ENCODE assay signal across 8 cellular contexts in the genomic region with DNA sequence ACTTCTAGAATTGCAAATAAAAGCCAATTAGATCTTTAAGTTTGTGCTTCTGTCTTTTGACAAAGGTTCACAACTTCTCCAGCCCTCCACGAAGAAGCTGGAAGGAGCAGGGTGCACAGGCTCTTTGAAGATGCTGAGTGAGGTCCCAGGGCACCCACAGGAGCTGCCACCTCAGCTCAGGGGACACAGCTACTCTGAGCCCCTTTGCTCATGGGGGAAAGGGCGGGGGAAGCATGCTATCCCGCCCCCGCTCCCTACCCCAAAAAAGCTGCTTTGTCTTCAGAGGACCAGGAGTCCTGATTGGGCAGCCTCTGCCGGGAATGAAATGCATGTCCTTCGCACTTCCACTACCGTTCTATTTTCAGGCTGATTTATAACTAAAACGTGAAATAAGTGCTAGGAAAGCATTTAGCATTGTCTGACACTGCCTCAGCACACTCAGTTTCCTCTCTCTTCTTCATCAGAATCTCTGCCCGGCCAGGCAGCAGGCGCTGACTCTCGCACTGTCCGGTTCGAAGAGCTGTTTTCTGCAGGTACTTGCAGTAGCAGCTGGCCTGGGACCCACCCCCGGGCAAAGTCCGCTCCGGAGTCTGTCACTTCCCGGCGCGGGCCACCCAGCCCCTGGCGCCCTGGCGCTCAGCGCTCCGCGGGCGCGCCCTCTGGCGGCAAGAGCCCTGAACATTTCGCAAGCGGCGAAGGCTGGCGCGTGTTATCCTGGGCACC. TPM values are rescaled to one million over a fixed set of nuclear protein-coding genes. Genes with fewer than 3 reads are reported as not detected.
DNase-seq lines count a peak whose midpoint lies in the region; ATAC-seq and TF ChIP-seq lines count a peak whose summit lies in the region.

No MANE protein-coding gene starts in this region.

- H2AFZ ChIP-seq in SU-DHL-6 (ENCODE audit: low read depth, low read length, severe bottlenecking), result peak overlapping the region; percentile 68

- WGBS in upper lobe of left lung, 2 donors, result 10 to 11% methylated on average over 21 to 29 of the region's 32 CpGs

- H3K27ac Mint-ChIP-seq in HFFc6, result no peak overlapping the region
- no peak overlapping the region for H3K27ac Mint-ChIP-seq in activated naive CD8-positive, alpha-beta T cell treated with anti-CD3 and anti-CD28 coated beads, Interleukin-2, amount 10 ng/mL, durations not matched to agents 7 days and 5 days

- H3K9me3 ChIP-seq in SU-DHL-6 (ENCODE audit: insufficient read depth, low read length), result no peaks in the 10 kb centered on the region
- H3K9me3 ChIP-seq in upper lobe of left lung, result no peaks in the 10 kb centered on the region

- peak overlapping the region; percentile 19; the same call in 1 of the 2 replicates for H3K9ac ChIP-seq in SU-DHL-6 (ENCODE audit: low read length)

- peak; percentile 97 for ATAC-seq in activated naive CD8-positive, alpha-beta T cell treated with anti-CD3 and anti-CD28 coated beads, Interleukin-2, amount 10 ng/mL, durations not matched to agents 7 days and 5 days (ENCODE audit: low read depth)
- ATAC-seq in upper lobe of left lung (ENCODE audit: low FRiP score in 2 of 2), result peak; percentile 90 to 96

- H3K36me3 Mint-ChIP-seq in HFFc6 (ENCODE audit: low read depth), result no peaks in the 10 kb centered on the region
- H3K36me3 Mint-ChIP-seq in activated naive CD8-positive, alpha-beta T cell treated with anti-CD3 and anti-CD28 coated beads, Interleukin-2, amount 10 ng/mL, durations not matched to agents 7 days and 5 days, result no peaks in the 10 kb centered on the region

- H3K79me2 ChIP-seq in SU-DHL-6 (ENCODE audit: insufficient read depth, low read length), result no peaks in the 10 kb centered on the region

- intact Hi-C loops in cardiac septum (cut with DNase I), result loop anchor here (1.0 to 10.0 kb wide), 2 partner anchors 110 to 515 kb away; no protein-coding TSS in a partner anchor
- intact Hi-C loops in posterior cingulate gyrus (cut with DNase I), result loop anchor here (1.0 kb wide), 1 partner anchor 110 kb away; no protein-coding TSS in a partner anchor

- H3K36me3 ChIP-seq in SU-DHL-6 (ENCODE audit: low read length) (no peaks in the 10 kb centered on the region), upper lobe of left lung (no peaks in the 10 kb centered on the region)

- no peaks in the 10 kb centered on the region for H3F3A ChIP-seq in SU-DHL-6 (ENCODE audit: insufficient read depth)

- POLR2A ChIA-PET in activated naive CD8-positive, alpha-beta T cell treated with anti-CD3 and anti-CD28 coated beads, Interleukin-2, amount 10 ng/mL, durations not matched to agents 7 days and 5 days (lab: Charles Lee), result interaction anchor here (0.6 kb wide), 2 partner anchors 353 to 1217 kb away, joined by 3 to 5 read pairs; no protein-coding TSS in a partner anchor

- peaks cover 0 to 11% (median 10%) of the 10 kb centered on the region in 4 donors for H3K4me1 ChIP-seq in upper lobe of left lung

- H3K27me3 Mint-ChIP-seq in HFFc6 (ENCODE audit: insufficient read depth), result peaks cover 12% of the 10 kb centered on the region
- H3K27me3 Mint-ChIP-seq in activated naive CD8-positive, alpha-beta T cell treated with anti-CD3 and anti-CD28 coated beads, Interleukin-2, amount 10 ng/mL, durations not matched to agents 7 days and 5 days, result peaks cover 14% of the 10 kb centered on the region

- no peaks in the 10 kb centered on the region for H3K9me2 ChIP-seq in SU-DHL-6 (replicated peaks; ENCODE audit: insufficient read depth, low read length)

- H3K4me1 Mint-ChIP-seq in HFFc6 (ENCODE audit: low read depth), result peaks cover 6% of the 10 kb centered on the region
- peaks cover 1% of the 10 kb centered on the region for H3K4me1 Mint-ChIP-seq in activated naive CD8-positive, alpha-beta T cell treated with anti-CD3 and anti-CD28 coated beads, Interleukin-2, amount 10 ng/mL, durations not matched to agents 7 days and 5 days

- TF ChIP-seq CTCF in GM10266 (IDR thresholded peaks at IDR 0.05; ENCODE audit: control insufficient read depth, insufficient read depth, low read depth, missing control alignments) (peak; percentile 97), HFFc6 (IDR thresholded peaks at IDR 0.05) (peak; percentile 97), SU-DHL-6 (IDR thresholded peaks at IDR 0.05; ENCODE audit: insufficient read depth, low read length, poor library complexity, severe bottlenecking) (peak; percentile 91), upper lobe of left lung (IDR thresholded peaks at IDR 0.05) (peak; percentile 89 to 94 (median 92))

- H3K4me3 Mint-ChIP-seq in HFFc6, result peak overlapping the region; percentile 83
- peak overlapping the region; percentile 77 for H3K4me3 Mint-ChIP-seq in activated naive CD8-positive, alpha-beta T cell treated with anti-CD3 and anti-CD28 coated beads, Interleukin-2, amount 10 ng/mL, durations not matched to agents 7 days and 5 days

- H3K9me3 Mint-ChIP-seq in HFFc6, result no peaks in the 10 kb centered on the region
- H3K9me3 Mint-ChIP-seq in activated naive CD8-positive, alpha-beta T cell treated with anti-CD3 and anti-CD28 coated beads, Interleukin-2, amount 10 ng/mL, durations not matched to agents 7 days and 5 days, result no peaks in the 10 kb centered on the region

- H4K20me1 ChIP-seq in SU-DHL-6 (ENCODE audit: low read depth, low read length), result no peaks in the 10 kb centered on the region

- no peak for TF ChIP-seq POLR2A in upper lobe of left lung (IDR thresholded peaks at IDR 0.05)

- TF ChIP-seq EP300 in upper lobe of left lung (IDR thresholded peaks at IDR 0.05), result no peak

- H3K4me2 ChIP-seq in SU-DHL-6 (ENCODE audit: low read depth, low read length, poor library complexity, severe bottlenecking), result peak overlapping the region; percentile 54

- DNase-seq in GM10266 (ENCODE audit: extremely low spot score), result peak; percentile 82
- DNase-seq in HFFc6, result peak; percentile 31
- DNase-seq in NAMALWA (ENCODE audit: low spot score), result peak; percentile 85
- DNase-seq in activated naive CD8-positive, alpha-beta T cell treated with anti-CD3 and anti-CD28 coated beads, Interleukin-2, amount 10 ng/mL, durations not matched to agents 7 days and 5 days, result peak; percentile 90
- peak; percentile 91 for DNase-seq in cardiac septum (ENCODE audit: low spot score)
- peak; percentile 59 to 96 (median 79) for DNase-seq in posterior cingulate gyrus
- DNase-seq in upper lobe of left lung, result peak; percentile 88 to 96

- H3K27me3 ChIP-seq in SU-DHL-6 (ENCODE audit: low read length) (no peaks in the 10 kb centered on the region), upper lobe of left lung (no peaks in the 10 kb centered on the region)

- no peak overlapping the region for H3K27ac ChIP-seq in SU-DHL-6 (ENCODE audit: low read depth, low read length)
- no peak overlapping the region for H3K27ac ChIP-seq in upper lobe of left lung

- H3K4me3 ChIP-seq in SU-DHL-6 (ENCODE audit: insufficient read depth, low read length, poor library complexity, severe bottlenecking) (no peak overlapping the region), upper lobe of left lung (peak overlapping the region in 3 of 4 donors; percentile 1 to 30 (median 26))

RNA-seq across cellular contexts. Expression of a gene that starts 45.5 kb away (rescaled TPM):
- total RNA-seq in HFFc6 (2021; fragmentation: NEBNext Ultra II Directional; extraction: Animal tissue kit (Norgen Biotek cat#: 25700)), result 1 to 10 TPM; 2.2 to 3.2 (median 2.5) TPM
- total RNA-seq in activated naive CD8-positive, alpha-beta T cell treated with anti-CD3 and anti-CD28 coated beads, Interleukin-2, amount 10 ng/mL, durations not matched to agents 7 days and 5 days, result 1 to 10 TPM; 6.9 to 7.1 TPM
- total RNA-seq in cardiac septum, result 5.1 TPM
- total RNA-seq in upper lobe of left lung, result 10 to 100 TPM in 1 of 6 donors, 1 to 10 TPM in 5; 3.0 to 24.1 (median 5.6) TPM

Comparison
In these comparisons a context has a peak if more than half of its experiments do, and no peak if none do; other contexts are left out.
1. DNase-seq: peak in every context shown above with its lines; median percentile 92 in upper lobe of left lung; 91 in cardiac septum; 90 in activated naive CD8-positive, alpha-beta T cell treated with anti-CD3 and anti-CD28 coated beads, Interleukin-2, amount 10 ng/mL, durations not matched to agents 7 days and 5 days; 85 in NAMALWA; 82 in GM10266; 79 in posterior cingulate gyrus; 31 in HFFc6.